9 cellular contexts compared by ENCODE assay signal in the genomic region with DNA sequence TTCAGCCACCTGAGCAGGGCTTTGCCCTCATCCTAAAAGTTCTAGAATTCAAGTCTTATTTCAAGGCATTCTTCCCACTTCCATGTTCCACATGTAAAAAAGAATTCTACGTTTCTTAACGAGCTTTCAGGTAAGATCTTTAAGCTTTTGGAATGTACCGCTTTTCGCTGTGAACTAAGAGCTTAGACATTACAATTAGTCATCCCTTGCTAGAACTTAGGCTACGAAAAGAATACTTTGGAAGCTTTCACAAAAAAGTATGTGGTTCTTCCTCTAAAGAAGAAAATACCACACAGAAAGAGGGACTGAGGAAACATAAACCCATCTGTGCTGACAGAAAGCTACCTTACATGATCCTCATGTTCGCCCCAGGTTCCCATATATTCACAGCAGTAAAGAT. TPM values are rescaled to one million over a fixed set of nuclear protein-coding genes. Genes with fewer than 3 reads are reported as not detected.
A peak's percentile ranks its signal among the peaks of the same experiment; 100 is the strongest.
DNase-seq lines count a peak whose midpoint lies in the region; ATAC-seq and TF ChIP-seq lines count a peak whose summit lies in the region.
"Had no signal": no experiment of that assay in that cellular context is flagged by ENCODE, and none has a peak within 500 bp of the region (broad histone marks: within the 10 kb centered on the region; RNA-seq: fewer than 3 reads in every experiment).

No MANE protein-coding gene starts in this region.

- H3K36me3 ChIP-seq in stomach, result peaks cover 0 to 12% (median 3%) of the 10 kb centered on the region in 4 donors

- no peaks in the 10 kb centered on the region for H3K27me3 Mint-ChIP-seq in activated CD4-positive, alpha-beta T cell treated with anti-CD3 and anti-CD28 coated beads for 36 hours
- H3K27me3 Mint-ChIP-seq in activated naive CD8-positive, alpha-beta T cell treated with anti-CD3 and anti-CD28 coated beads for 36 hours, result no peaks in the 10 kb centered on the region

- DNase-seq in activated CD4-positive, alpha-beta T cell treated with anti-CD3 and anti-CD28 coated beads for 36 hours, result no peak
- no peak for DNase-seq in activated CD4-positive, alpha-beta T cell treated with anti-CD3 and anti-CD28 coated beads, Interleukin-2, amount 50 U/mL, for 48 hours
- DNase-seq in activated naive CD8-positive, alpha-beta T cell treated with anti-CD3 and anti-CD28 coated beads for 36 hours, result no peak
- DNase-seq in inferior parietal cortex (ENCODE audit: extremely low spot score) (peak; percentile 19), stomach (no peak), G401 (ENCODE audit: low spot score) (no peak)
- DNase-seq: NCI-H446 had no signal

- H3K4me3 ChIP-seq in stomach, result peak overlapping the region in 3 of 4 donors; percentile 56 to 76 (median 70)

- H3K4me1 Mint-ChIP-seq in activated CD4-positive, alpha-beta T cell treated with anti-CD3 and anti-CD28 coated beads for 36 hours, result peaks cover 37% of the 10 kb centered on the region
- H3K4me1 Mint-ChIP-seq in activated naive CD8-positive, alpha-beta T cell treated with anti-CD3 and anti-CD28 coated beads for 36 hours, result peaks cover 40% of the 10 kb centered on the region

- no peak for TF ChIP-seq CTCF in stomach (IDR thresholded peaks at IDR 0.05)

- H3K27ac Mint-ChIP-seq in activated CD4-positive, alpha-beta T cell treated with anti-CD3 and anti-CD28 coated beads for 36 hours, result peak overlapping the region; percentile 10
- no peak overlapping the region for H3K27ac Mint-ChIP-seq in activated naive CD8-positive, alpha-beta T cell treated with anti-CD3 and anti-CD28 coated beads for 36 hours

- no peak for ATAC-seq in activated CD4-positive, alpha-beta T cell treated with anti-CD3 and anti-CD28 coated beads for 36 hours
- no peak for ATAC-seq in HG03439 (IDR thresholded peaks at IDR 0.05; ENCODE audit: unreplicated experiment)
- no peak for ATAC-seq in GM19328 (IDR thresholded peaks at IDR 0.05; ENCODE audit: unreplicated experiment)

- peaks cover 23 to 63% (median 37%) of the 10 kb centered on the region in 4 donors for H3K4me1 ChIP-seq in stomach

- CTCF ChIA-PET in activated CD4-positive, alpha-beta T cell treated with anti-CD3 and anti-CD28 coated beads for 36 hours (lab: Charles Lee), result interaction anchor here (1.0 to 2.5 kb wide), 7 partner anchors 12 to 53 kb away, joined by 3 to 12 read pairs (median 5); no protein-coding TSS in a partner anchor

- in situ Hi-C loops in G401 (cut with HindIII; ENCODE audit: low sequenced_read_pairs), result no loop called here

- intact Hi-C loops in activated CD4-positive, alpha-beta T cell treated with anti-CD3 and anti-CD28 coated beads for 36 hours (cut with DNase I, micrococcal nuclease), result no loop called here
- intact Hi-C loops in stomach (cut with DNase I; ENCODE audit: low total_unique reads), result no loop called here

- POLR2A ChIA-PET in activated CD4-positive, alpha-beta T cell treated with anti-CD3 and anti-CD28 coated beads for 36 hours (lab: Charles Lee), result interaction anchor here (1.2 to 1.4 kb wide), 4 partner anchors 23 to 40 kb away, joined by 3 to 7 read pairs (median 4); no protein-coding TSS in a partner anchor

- no peaks in the 10 kb centered on the region for H3K27me3 ChIP-seq in stomach

- TF ChIP-seq POLR2A in stomach (IDR thresholded peaks at IDR 0.05), result no peak

- no peak for TF ChIP-seq EP300 in stomach (IDR thresholded peaks at IDR 0.05)

- no peaks in the 10 kb centered on the region for H3K9me3 Mint-ChIP-seq in activated CD4-positive, alpha-beta T cell treated with anti-CD3 and anti-CD28 coated beads for 36 hours (ENCODE audit: low read depth)
- H3K9me3 Mint-ChIP-seq in activated naive CD8-positive, alpha-beta T cell treated with anti-CD3 and anti-CD28 coated beads for 36 hours, result no peaks in the 10 kb centered on the region

- peak overlapping the region; percentile 91 for H3K4me3 Mint-ChIP-seq in activated CD4-positive, alpha-beta T cell treated with anti-CD3 and anti-CD28 coated beads for 36 hours
- peak overlapping the region; percentile 89 for H3K4me3 Mint-ChIP-seq in activated naive CD8-positive, alpha-beta T cell treated with anti-CD3 and anti-CD28 coated beads for 36 hours

- no peaks in the 10 kb centered on the region for H3K9me3 ChIP-seq in stomach

- WGBS in stomach, 5 donors, result 68 to 80% (median 72%) methylated on average over 6 of the region's 6 CpGs

- peak overlapping the region in 4 of 5 donors; percentile 82 to 96 (median 94) for H3K27ac ChIP-seq in stomach

- H3K36me3 Mint-ChIP-seq in activated CD4-positive, alpha-beta T cell treated with anti-CD3 and anti-CD28 coated beads for 36 hours (ENCODE audit: low read depth), result peaks cover 12% of the 10 kb centered on the region
- H3K36me3 Mint-ChIP-seq in activated naive CD8-positive, alpha-beta T cell treated with anti-CD3 and anti-CD28 coated beads for 36 hours, result peaks cover 7% of the 10 kb centered on the region

RNA-seq across cellular contexts. Expression of a gene that starts 1.9 kb away (rescaled TPM):
- total RNA-seq in activated CD4-positive, alpha-beta T cell treated with anti-CD3 and anti-CD28 coated beads for 36 hours, result 100 to 1,000 TPM; 154 to 167 TPM
- total RNA-seq in activated naive CD8-positive, alpha-beta T cell treated with anti-CD3 and anti-CD28 coated beads for 36 hours, result 100 to 1,000 TPM; 120 to 121 TPM
- 100 to 1,000 TPM; 161 to 619 (median 285) TPM for total RNA-seq in stomach
- polyA plus RNA-seq in stomach, result 100 to 1,000 TPM in 1 of 3 donors, 10 to 100 TPM in 2; 84.2 to 115 (median 92.1) TPM
- total RNA-seq in G401 (2014; rRNA removed; shearing (Covaris generic)), result 128 and 136 TPM in 2 replicates

RNA-seq across cellular contexts. Expression of a gene that starts 2.2 kb away (rescaled TPM):
- total RNA-seq in activated CD4-positive, alpha-beta T cell treated with anti-CD3 and anti-CD28 coated beads for 36 hours, result 10 to 100 TPM in 1 of 2 experiments, 1 to 10 TPM in 1; 7.7 to 11.6 TPM
- total RNA-seq in activated naive CD8-positive, alpha-beta T cell treated with anti-CD3 and anti-CD28 coated beads for 36 hours, result 10 to 100 TPM in 1 of 2 experiments, 1 to 10 TPM in 1; 7.0 to 10.0 TPM
- 1 to 10 TPM in 2 of 5 donors, not detected in 3; 2.0 to 4.8 TPM for total RNA-seq in stomach
- polyA plus RNA-seq in stomach, result 1 to 10 TPM; 5.8 to 7.9 (median 6.8) TPM
- 7.1 and 10.8 TPM in 2 replicates for total RNA-seq in G401 (2014; rRNA removed; shearing (Covaris generic))

RNA-seq across cellular contexts. Expression of a gene that starts 24.6 kb away (rescaled TPM):
- total RNA-seq in activated CD4-positive, alpha-beta T cell treated with anti-CD3 and anti-CD28 coated beads for 36 hours, result 10 to 100 TPM; 50.7 to 52.2 TPM
- total RNA-seq in activated naive CD8-positive, alpha-beta T cell treated with anti-CD3 and anti-CD28 coated beads for 36 hours, result 10 to 100 TPM; 65.5 to 66.2 TPM
- 100 to 1,000 TPM in 2 of 5 donors, 10 to 100 TPM in 2, 1 to 10 TPM in 1; 3.5 to 121 (median 88.4) TPM for total RNA-seq in stomach
- 100 to 1,000 TPM in 2 of 3 donors, 10 to 100 TPM in 1; 88.6 to 159 (median 153) TPM for polyA plus RNA-seq in stomach
- total RNA-seq in G401 (2014; rRNA removed; shearing (Covaris generic)), result 185 and 194 TPM in 2 replicates

RNA-seq across cellular contexts. Expression of a gene that starts 27.2 kb away (rescaled TPM):
- total RNA-seq in activated CD4-positive, alpha-beta T cell treated with anti-CD3 and anti-CD28 coated beads for 36 hours, result not detected
- total RNA-seq in activated naive CD8-positive, alpha-beta T cell treated with anti-CD3 and anti-CD28 coated beads for 36 hours, result not detected
- total RNA-seq in stomach, result not detected
- not detected for polyA plus RNA-seq in stomach
- not detected in 2 replicates for total RNA-seq in G401 (2014; rRNA removed; shearing (Covaris generic))

RNA-seq across cellular contexts. Expression of a gene that starts 34.0 kb away (rescaled TPM):
- 10 to 100 TPM; 60.3 to 76.1 TPM for total RNA-seq in activated CD4-positive, alpha-beta T cell treated with anti-CD3 and anti-CD28 coated beads for 36 hours
- total RNA-seq in activated naive CD8-positive, alpha-beta T cell treated with anti-CD3 and anti-CD28 coated beads for 36 hours, result 10 to 100 TPM; 70.4 to 71.8 TPM
- 10 to 100 TPM; 13.3 to 74.1 (median 17.0) TPM for total RNA-seq in stomach
- polyA plus RNA-seq in stomach, result 10 to 100 TPM; 56.4 to 79.1 (median 74.8) TPM
- total RNA-seq in G401 (2014; rRNA removed; shearing (Covaris generic)), result 19.5 and 28.7 TPM in 2 replicates
